ENCODE assay signal across 14 cellular contexts in genomic region chr6:128208078-128208477, GRCh38.
DNase-seq lines count a peak whose midpoint lies in the region; ATAC-seq and TF ChIP-seq lines count a peak whose summit lies in the region.
"Had no signal": no experiment of that assay in that cellular context is flagged by ENCODE, and none has a peak within 500 bp of the region (broad histone marks: within the 10 kb centered on the region; RNA-seq: fewer than 3 reads in every experiment).

No MANE protein-coding gene starts in this region.

- no peaks in the 10 kb centered on the region for H3K36me3 ChIP-seq in HEK293 (ENCODE audit: control insufficient read depth in 2 of 2, insufficient read depth in 1 of 2, low read length in 2 of 2)

- no peaks in the 10 kb centered on the region for H3K9me3 ChIP-seq in HEK293 (ENCODE audit: control insufficient read depth, insufficient read depth, low read depth, low read length)
- H3K9me3 ChIP-seq: testis had no signal

- H3K27ac ChIP-seq in HEK293 (ENCODE audit: extremely low read depth, low read depth, low read length): no peak overlapping the region
- H3K27ac ChIP-seq: testis had no signal

- intact Hi-C loops in Right ventricle myocardium inferior (cut with DNase I): no loop called here

- CTCF ChIA-PET in HEK293 (lab: Yijun Ruan, JAX): no interaction called here

- DNase-seq in A172 (ENCODE audit: low spot score) (peak; percentile 60), amniotic epithelial cell (ENCODE audit: low read depth) (peak; percentile 42), fibroblast of villous mesenchyme (ENCODE audit: low read depth) (peak; percentile 33), Right ventricle myocardium inferior (ENCODE audit: missing footprints) (no peak), RPMI8226 (no peak)
- no peak for DNase-seq in activated CD4-positive, alpha-beta T cell treated with anti-CD3 and anti-CD28 coated beads, Interleukin-2, amount 50 U/mL, for 1 hour
- DNase-seq: activated CD4-positive, alpha-beta T cell treated with anti-CD3 and anti-CD28 coated beads for 36 hours; activated T-cell treated with anti-CD3 and anti-CD28 coated beads, Interleukin-2, amount 50 U/mL, for 4 hours; DMS153; NCI-H1048; T-helper 2 cell; testis had no signal

- ATAC-seq in GM19035 (IDR thresholded peaks at IDR 0.05; ENCODE audit: unreplicated experiment) (no peak), Right ventricle myocardium inferior (no peak)
- ATAC-seq: activated CD4-positive, alpha-beta T cell treated with anti-CD3 and anti-CD28 coated beads for 36 hours; activated T-cell treated with anti-CD3 and anti-CD28 coated beads, Interleukin-2, amount 50 U/mL, for 4 hours had no signal

- H3K4me3 ChIP-seq in HEK293 (ENCODE audit: low read depth, low read length): no peak overlapping the region
- no peak overlapping the region for H3K4me3 ChIP-seq in fibroblast of villous mesenchyme (ENCODE audit: low read depth, low read length)
- H3K4me3 ChIP-seq: testis had no signal

- POLR2A ChIA-PET in HEK293 (lab: Yijun Ruan, JAX): no interaction called here

- H3K4me1 ChIP-seq in HEK293 (ENCODE audit: control insufficient read depth, insufficient read depth, low read length): peaks cover 19% of the 10 kb centered on the region; the same call in 1 of the 2 replicates
- H3K4me1 ChIP-seq: testis had no signal

- no peak for TF ChIP-seq CTCF in HEK293 (tag by site-specific recombination; IDR thresholded peaks at IDR 0.05)
- no peak for TF ChIP-seq CTCF in fibroblast of villous mesenchyme (IDR thresholded peaks at IDR 0.05; ENCODE audit: insufficient read depth, low read depth, low read length)

TF ChIP-seq in HEK293, 187 proteins besides CTCF, POLR2A, EP300 and RAD21 (continues in another document):
- TF ChIP-seq ZNF214 (tag by site-specific recombination; IDR thresholded peaks at IDR 0.05; ENCODE audit: borderline replicate concordance) (no peak), ZFP3 (tag by site-specific recombination; IDR thresholded peaks at IDR 0.05; ENCODE audit: low read depth) (no peak), ZNF140 (tag by site-specific recombination; IDR thresholded peaks at IDR 0.05) (no peak), ZNF155 (tag by site-specific recombination; IDR thresholded peaks at IDR 0.05) (no peak), ZNF610 (tag by site-specific recombination; IDR thresholded peaks at IDR 0.05; ENCODE audit: borderline replicate concordance) (no peak), MZF1 (tag by site-specific recombination; IDR thresholded peaks at IDR 0.05; ENCODE audit: borderline replicate concordance) (0 out of 2 replicates have a peak, but pooled peaks have one; percentile 29), BCL6B (tag by site-specific recombination; IDR thresholded peaks at IDR 0.05) (no peak), PRDM6 (tag by site-specific recombination; IDR thresholded peaks at IDR 0.05) (peak; percentile 57), GLI2 (tag by site-specific recombination; IDR thresholded peaks at IDR 0.05; ENCODE audit: borderline replicate concordance, low read depth) (no peak), ZNF24 (tag by site-specific recombination; IDR thresholded peaks at IDR 0.05) (no peak), ZBTB20 (tag by site-specific recombination; IDR thresholded peaks at IDR 0.05) (no peak), ZSCAN23 (tag by site-specific recombination; IDR thresholded peaks at IDR 0.05) (no peak), PRDM2 (tag by site-specific recombination; IDR thresholded peaks at IDR 0.05; ENCODE audit: borderline replicate concordance) (no peak), ZNF837 (tag by site-specific recombination; IDR thresholded peaks at IDR 0.05) (no peak), BCL11A (tag by site-specific recombination; IDR thresholded peaks at IDR 0.05; ENCODE audit: low read depth) (no peak), ZFHX2 (tag by site-specific recombination; conservative IDR thresholded peaks at IDR 0.05) (0 out of 2 replicates have a peak, but pooled peaks have one; percentile 37), ZNF366 (tag by site-specific recombination; conservative IDR thresholded peaks at IDR 0.05) (no peak), PRDM4 (tag by site-specific recombination; IDR thresholded peaks at IDR 0.05) (no peak)

Comparison
In these comparisons a context has a peak if more than half of its experiments do, and no peak if none do; other contexts are left out.
1. DNase-seq: peak in A172 (single experiment), amniotic epithelial cell (single experiment) and fibroblast of villous mesenchyme (single experiment); none in Right ventricle myocardium inferior (single experiment), activated CD4-positive, alpha-beta T cell treated with anti-CD3 and anti-CD28 coated beads, Interleukin-2, amount 50 U/mL, for 1 hour (single experiment) and RPMI8226 (single experiment).